ENCODE assay signal across 20 cellular contexts in the genomic region with DNA sequence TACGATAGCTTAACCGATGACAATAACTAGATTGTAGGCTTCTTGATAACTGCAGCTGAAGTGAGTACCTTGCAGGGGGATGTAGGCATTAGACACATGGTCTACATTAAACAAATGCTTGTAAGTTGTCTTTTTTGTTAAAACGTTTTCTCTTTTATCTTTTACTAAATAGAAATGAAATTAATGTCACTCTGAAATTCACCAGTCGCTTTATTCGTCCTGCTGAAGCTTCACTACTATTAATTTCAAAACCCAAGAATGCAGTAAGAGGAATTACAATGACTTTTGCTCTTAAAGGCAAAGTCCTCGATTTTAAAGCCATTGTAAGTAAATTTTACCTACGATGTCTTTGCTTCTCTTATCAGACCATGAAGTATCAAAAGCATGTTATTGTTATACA.
DNase-seq lines count a peak whose midpoint lies in the region; ATAC-seq, FAIRE-seq and TF ChIP-seq lines count a peak whose summit lies in the region.
"Had no signal": no experiment of that assay in that cellular context is flagged by ENCODE, and none has a peak within 500 bp of the region (broad histone marks: within the 10 kb centered on the region; RNA-seq: fewer than 3 reads in every experiment).

No MANE protein-coding gene starts in this region.

- no peak for TF ChIP-seq EP300 in sigmoid colon (IDR thresholded peaks at IDR 0.05)

- no peaks in the 10 kb centered on the region for H3K27me3 ChIP-seq in sigmoid colon

- intact Hi-C loops in sigmoid colon (cut with DNase I) = no loop called here

- H3K4me3 ChIP-seq in mesodermal cell (ENCODE audit: extremely low read depth, insufficient read depth, low read length, poor library complexity, severe bottlenecking) = no peak overlapping the region
- H3K4me3 ChIP-seq in sigmoid colon = no peak overlapping the region
- H3K4me3 ChIP-seq: A549; BLaER1 treated with 17β-estradiol and CSF1 and Interleukin-3, amounts not matched to agents 10 nM and 100 nM; GM12878 had no signal

- H3K9me3 ChIP-seq in mesodermal cell (ENCODE audit: control insufficient read depth, low read length) (no peaks in the 10 kb centered on the region), sigmoid colon (no peaks in the 10 kb centered on the region)
- H3K9me3 ChIP-seq: A549, Caco-2 had no signal

- peak; percentile 39 for FAIRE-seq in GM19239 (lab: Jason Lieb, UNC)
- FAIRE-seq: G401.6, GM12878, GM12892 had no signal

- WGBS in mesodermal cell (ENCODE audit: insufficient coverage in 2 of 2), 2 experiments = 100% methylated on average over 1 of the region's 7 CpGs; no CpG with 5 or more reads in 1 of the 2 experiments
- WGBS in sigmoid colon, 2 donors = 40 to 65% methylated on average over 7 of the region's 7 CpGs

- TF ChIP-seq CTCF in sigmoid colon (IDR thresholded peaks at IDR 0.05) = no peak

- TF ChIP-seq POLR2A in sigmoid colon (IDR thresholded peaks at IDR 0.05) = no peak

- H3K27ac ChIP-seq in mesodermal cell (ENCODE audit: low read depth, low read length, severe bottlenecking) (peak overlapping the region; percentile 29), sigmoid colon (no peak overlapping the region)
- H3K27ac ChIP-seq: 22Rv1, A549, C4-2B had no signal

- no peak for ATAC-seq in SK-N-SH treated with all-trans-retinoic acid at 6 μM for 48 hours
- ATAC-seq: A549; CD8-positive, alpha-beta T cell; GM12878 had no signal

- H3K4me1 ChIP-seq in mesodermal cell (ENCODE audit: control insufficient read depth, insufficient read depth, low read length, poor library complexity, severe bottlenecking) = no peaks in the 10 kb centered on the region
- H3K4me1 ChIP-seq in sigmoid colon = no peaks in the 10 kb centered on the region
- H3K4me1 ChIP-seq: A549, Caco-2 had no signal

- DNase-seq in GM19239 (ENCODE audit: insufficient read length, low spot score) (no peak), OCI-M1 (lab: John Stamatoyannopoulos, UW) (peak; percentile 14), NCI-H2107 treated with DMSO at 0.1 percent for 48 hours (lab: John Stamatoyannopoulos, UW; ENCODE audit: unreplicated experiment) (no peak), NCI-H1417 treated with DMSO at 0.1 percent for 48 hours (lab: John Stamatoyannopoulos, UW) (no peak), sigmoid colon (no peak)
- DNase-seq: Caco-2; Calu3; CD4-positive, alpha-beta T cell; CD8-positive, alpha-beta T cell; DMS79 treated with DMSO at 0.1 percent for 48 hours; GF-D8 had no signal

- no peaks in the 10 kb centered on the region for H3K36me3 ChIP-seq in mesodermal cell (ENCODE audit: control insufficient read depth, insufficient read depth, low read length)
- no peaks in the 10 kb centered on the region for H3K36me3 ChIP-seq in sigmoid colon
- H3K36me3 ChIP-seq: BLaER1 treated with 17β-estradiol and CSF1 and Interleukin-3, amounts not matched to agents 10 nM and 100 nM had no signal

TF ChIP-seq in SK-N-SH treated with all-trans-retinoic acid at 6 μM for 48 hours, 23 proteins besides CTCF, POLR2A, EP300 and RAD21:
- TF ChIP-seq ZNF565 (CRISPR knock-in tag; conservative IDR thresholded peaks at IDR 0.05; ENCODE audit: low read depth) (no peak), ISL1 (CRISPR knock-in tag; IDR thresholded peaks at IDR 0.05) (peak; percentile 71), TCF4 (CRISPR knock-in tag; IDR thresholded peaks at IDR 0.05; ENCODE audit: borderline replicate concordance) (peak; percentile 79)
- TF ChIP-seq, protein P1, sequence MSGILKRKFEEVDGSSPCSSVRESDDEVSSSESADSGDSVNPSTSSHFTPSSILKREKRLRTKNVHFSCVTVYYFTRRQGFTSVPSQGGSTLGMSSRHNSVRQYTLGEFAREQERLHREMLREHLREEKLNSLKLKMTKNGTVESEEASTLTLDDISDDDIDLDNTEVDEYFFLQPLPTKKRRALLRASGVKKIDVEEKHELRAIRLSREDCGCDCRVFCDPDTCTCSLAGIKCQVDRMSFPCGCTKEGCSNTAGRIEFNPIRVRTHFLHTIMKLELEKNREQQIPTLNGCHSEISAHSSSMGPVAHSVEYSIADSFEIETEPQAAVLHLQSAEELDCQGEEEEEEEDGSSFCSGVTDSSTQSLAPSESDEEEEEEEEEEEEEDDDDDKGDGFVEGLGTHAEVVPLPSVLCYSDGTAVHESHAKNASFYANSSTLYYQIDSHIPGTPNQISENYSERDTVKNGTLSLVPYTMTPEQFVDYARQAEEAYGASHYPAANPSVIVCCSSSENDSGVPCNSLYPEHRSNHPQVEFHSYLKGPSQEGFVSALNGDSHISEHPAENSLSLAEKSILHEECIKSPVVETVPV (CRISPR knock-in tag; IDR thresholded peaks at IDR 0.05) = 0 out of 2 replicates have a peak, but pooled peaks have one; percentile 47
- TF ChIP-seq, protein P2, sequence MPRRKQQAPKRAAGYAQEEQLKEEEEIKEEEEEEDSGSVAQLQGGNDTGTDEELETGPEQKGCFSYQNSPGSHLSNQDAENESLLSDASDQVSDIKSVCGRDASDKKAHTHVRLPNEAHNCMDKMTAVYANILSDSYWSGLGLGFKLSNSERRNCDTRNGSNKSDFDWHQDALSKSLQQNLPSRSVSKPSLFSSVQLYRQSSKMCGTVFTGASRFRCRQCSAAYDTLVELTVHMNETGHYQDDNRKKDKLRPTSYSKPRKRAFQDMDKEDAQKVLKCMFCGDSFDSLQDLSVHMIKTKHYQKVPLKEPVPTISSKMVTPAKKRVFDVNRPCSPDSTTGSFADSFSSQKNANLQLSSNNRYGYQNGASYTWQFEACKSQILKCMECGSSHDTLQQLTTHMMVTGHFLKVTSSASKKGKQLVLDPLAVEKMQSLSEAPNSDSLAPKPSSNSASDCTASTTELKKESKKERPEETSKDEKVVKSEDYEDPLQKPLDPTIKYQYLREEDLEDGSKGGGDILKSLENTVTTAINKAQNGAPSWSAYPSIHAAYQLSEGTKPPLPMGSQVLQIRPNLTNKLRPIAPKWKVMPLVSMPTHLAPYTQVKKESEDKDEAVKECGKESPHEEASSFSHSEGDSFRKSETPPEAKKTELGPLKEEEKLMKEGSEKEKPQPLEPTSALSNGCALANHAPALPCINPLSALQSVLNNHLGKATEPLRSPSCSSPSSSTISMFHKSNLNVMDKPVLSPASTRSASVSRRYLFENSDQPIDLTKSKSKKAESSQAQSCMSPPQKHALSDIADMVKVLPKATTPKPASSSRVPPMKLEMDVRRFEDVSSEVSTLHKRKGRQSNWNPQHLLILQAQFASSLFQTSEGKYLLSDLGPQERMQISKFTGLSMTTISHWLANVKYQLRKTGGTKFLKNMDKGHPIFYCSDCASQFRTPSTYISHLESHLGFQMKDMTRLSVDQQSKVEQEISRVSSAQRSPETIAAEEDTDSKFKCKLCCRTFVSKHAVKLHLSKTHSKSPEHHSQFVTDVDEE (CRISPR knock-in tag; IDR thresholded peaks at IDR 0.05) = no peak
